In the genomic region with DNA sequence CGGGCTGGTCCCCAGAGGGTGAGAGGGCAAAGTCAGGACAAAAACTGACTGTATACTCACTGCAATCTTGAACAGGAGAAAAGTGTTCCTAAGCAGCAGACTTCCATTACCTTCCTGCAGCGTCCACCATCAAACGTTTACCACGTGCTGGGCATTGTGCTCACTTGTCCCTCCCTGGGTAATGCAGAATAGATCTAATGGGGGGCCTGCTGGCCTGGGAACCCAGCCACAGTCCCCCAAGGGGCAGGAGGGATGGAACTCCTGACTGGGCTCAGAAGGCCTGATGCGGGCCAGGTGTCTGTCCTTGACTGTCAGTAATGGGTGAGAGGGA, we compare ENCODE assay signal across 7 cellular contexts.
A peak's percentile ranks its signal among the peaks of the same experiment; 100 is the strongest.
DNase-seq lines count a peak whose midpoint lies in the region; ATAC-seq and TF ChIP-seq lines count a peak whose summit lies in the region.

No MANE protein-coding gene starts in this region.

- no peak for DNase-seq in foreskin fibroblast
- DNase-seq in stimulated activated effector memory CD8-positive, alpha-beta T cell treated with anti-CD3 and anti-CD28 coated beads, Interleukin-12 subunit alpha, Interleukin-12 subunit beta, amount 100 ng/mL, for 72 hours (ENCODE audit: low spot score in 2 of 2) = no peak
- no peak for DNase-seq in stimulated activated CD4-positive, alpha-beta T cell treated with anti-CD3 and anti-CD28 coated beads, Interleukin-1b, Interleukin-23, amount 100 ng/mL, for 48 hours
- DNase-seq in HCEC 1CT = no peak

- peak overlapping the region; percentile 72 for H2AFZ ChIP-seq in SU-DHL-6 (ENCODE audit: low read depth, low read length, severe bottlenecking)

- peak overlapping the region; percentile 63 for H3K4me3 ChIP-seq in SU-DHL-6 (ENCODE audit: insufficient read depth, low read length, poor library complexity, severe bottlenecking)
- H3K4me3 ChIP-seq in foreskin fibroblast (ENCODE audit: low read depth in 1 of 2, low read length in 2 of 2) = peak overlapping the region; percentile 67 to 83

- peaks cover 16% of the 10 kb centered on the region for H3K4me1 Mint-ChIP-seq in stimulated activated effector memory CD8-positive, alpha-beta T cell treated with anti-CD3 and anti-CD28 coated beads, Interleukin-12 subunit alpha, Interleukin-12 subunit beta, amount 100 ng/mL, for 72 hours

- peak overlapping the region; percentile 82 for H3K4me3 Mint-ChIP-seq in stimulated activated effector memory CD8-positive, alpha-beta T cell treated with anti-CD3 and anti-CD28 coated beads, Interleukin-12 subunit alpha, Interleukin-12 subunit beta, amount 100 ng/mL, for 72 hours

- peaks cover 14% of the 10 kb centered on the region for H3K79me2 ChIP-seq in SU-DHL-6 (ENCODE audit: insufficient read depth, low read length)

- H3F3A ChIP-seq in SU-DHL-6 (ENCODE audit: insufficient read depth) = no peaks in the 10 kb centered on the region

- no peak for TF ChIP-seq CTCF in SU-DHL-6 (IDR thresholded peaks at IDR 0.05; ENCODE audit: insufficient read depth, low read length, poor library complexity, severe bottlenecking)
- TF ChIP-seq CTCF in foreskin fibroblast (IDR thresholded peaks at IDR 0.05; ENCODE audit: low read depth, low read length) = no peak

- H4K20me1 ChIP-seq in SU-DHL-6 (ENCODE audit: low read depth, low read length) = no peaks in the 10 kb centered on the region

- H3K27ac Mint-ChIP-seq in stimulated activated effector memory CD8-positive, alpha-beta T cell treated with anti-CD3 and anti-CD28 coated beads, Interleukin-12 subunit alpha, Interleukin-12 subunit beta, amount 100 ng/mL, for 72 hours = peak overlapping the region; percentile 99

- no peaks in the 10 kb centered on the region for H3K27me3 ChIP-seq in SU-DHL-6 (ENCODE audit: low read length)

- peak overlapping the region; percentile 65 for H3K4me2 ChIP-seq in SU-DHL-6 (ENCODE audit: low read depth, low read length, poor library complexity, severe bottlenecking)

- no peaks in the 10 kb centered on the region for H3K36me3 ChIP-seq in SU-DHL-6 (ENCODE audit: low read length)

- H3K36me3 Mint-ChIP-seq in stimulated activated effector memory CD8-positive, alpha-beta T cell treated with anti-CD3 and anti-CD28 coated beads, Interleukin-12 subunit alpha, Interleukin-12 subunit beta, amount 100 ng/mL, for 72 hours = peaks cover 10% of the 10 kb centered on the region

- peak overlapping the region; percentile 68 for H3K9ac ChIP-seq in SU-DHL-6 (ENCODE audit: low read length)

- no peaks in the 10 kb centered on the region for H3K9me2 ChIP-seq in SU-DHL-6 (replicated peaks; ENCODE audit: insufficient read depth, low read length)

- no peaks in the 10 kb centered on the region for H3K9me3 Mint-ChIP-seq in stimulated activated effector memory CD8-positive, alpha-beta T cell treated with anti-CD3 and anti-CD28 coated beads, Interleukin-12 subunit alpha, Interleukin-12 subunit beta, amount 100 ng/mL, for 72 hours

- no peak overlapping the region for H3K27ac ChIP-seq in SU-DHL-6 (ENCODE audit: low read depth, low read length)

- ATAC-seq in GM21619 (IDR thresholded peaks at IDR 0.05; ENCODE audit: unreplicated experiment) (peak; percentile 1), HG03045 (IDR thresholded peaks at IDR 0.05; ENCODE audit: unreplicated experiment) (no peak)
- ATAC-seq in stimulated activated effector memory CD8-positive, alpha-beta T cell treated with anti-CD3 and anti-CD28 coated beads, Interleukin-12 subunit alpha, Interleukin-12 subunit beta, amount 100 ng/mL, for 72 hours = no peak

- H3K9me3 ChIP-seq in SU-DHL-6 (ENCODE audit: insufficient read depth, low read length) = no peaks in the 10 kb centered on the region
